Comparison of ENCODE assay signal across 23 cellular contexts in the genomic region with DNA sequence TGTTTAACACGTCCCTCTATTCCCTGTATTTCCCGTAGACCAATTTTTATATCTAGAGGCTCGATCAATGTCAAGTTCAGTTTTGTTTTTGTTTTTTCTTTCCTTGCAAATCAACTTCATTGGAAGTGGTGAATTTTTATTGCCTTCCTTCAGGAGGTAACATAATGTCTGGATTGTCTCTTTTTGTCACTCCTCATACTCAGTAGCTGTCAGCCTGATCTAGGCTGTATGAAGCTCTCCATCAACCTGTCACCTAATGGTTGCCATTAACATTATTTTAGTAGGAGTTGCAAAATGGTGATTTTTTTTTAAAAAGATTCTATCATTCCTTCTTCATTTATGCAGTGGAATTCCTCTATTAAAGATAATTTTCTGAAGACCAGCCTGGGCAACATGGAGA.
"Had no signal": no experiment of that assay in that cellular context is flagged by ENCODE, and none has a peak within 500 bp of the region (broad histone marks: within the 10 kb centered on the region; RNA-seq: fewer than 3 reads in every experiment).

No MANE protein-coding gene starts in this region.

- H3K36me3 ChIP-seq: stomach, suprapubic skin, thoracic aorta, thyroid gland, tibial artery, tibial nerve, transverse colon, upper lobe of left lung, upper lobe of right lung, uterus, vagina had no signal

- H3K27me3 ChIP-seq: stomach, suprapubic skin, testis, thyroid gland, tibial artery, tibial nerve, transverse colon, upper lobe of left lung, upper lobe of right lung, uterus, vagina had no signal

- H3K4me3 ChIP-seq: stomach, suprapubic skin, testis, thoracic aorta, thyroid gland, tibial artery, tibial nerve, transverse colon, upper lobe of left lung, upper lobe of right lung, uterus, vagina had no signal

- H3K27ac ChIP-seq: stomach, suprapubic skin, testis, thoracic aorta, thyroid gland, tibial artery, tibial nerve, transverse colon, upper lobe of left lung, upper lobe of right lung, uterus, vagina had no signal

- H3K9me3 ChIP-seq: stomach, suprapubic skin, testis, thoracic aorta, thyroid gland, tibial artery, tibial nerve, transverse colon, upper lobe of left lung, upper lobe of right lung, uterus, vagina had no signal

- DNase-seq: stimulated activated CD4-positive, alpha-beta T cell treated with anti-CD3 and anti-CD28 coated beads, Interleukin-2, amount 100 ng/mL, for 48 hours; stimulated activated CD4-positive, alpha-beta T cell treated with anti-CD3 and anti-CD28 coated beads, Interleukin-4, amount 100 ng/mL, for 1 hour; stimulated activated CD4-positive, alpha-beta T cell treated with anti-CD3 and anti-CD28 coated beads, Interleukin-4, amount 100 ng/mL, for 24 hours; stimulated activated CD4-positive, alpha-beta T cell treated with anti-CD3 and anti-CD28 coated beads, Interleukin-4, amount 100 ng/mL, for 4 hours; stimulated activated CD8-positive, alpha-beta memory T cell treated with anti-CD3 and anti-CD28 coated beads, Interleukin-4, amount 100 ng/mL, for 48 hours; stimulated activated naive B cell treated with anti-CD40 and anti-IgM and Interleukin-4, amounts not matched to agents 10 μg/mL and 1 μg/mL and 100 μg/mL, for 72 hours; stimulated activated naive CD4-positive, alpha-beta T cell; stimulated activated naive CD4-positive, alpha-beta T cell treated with Interleukin-2 at 50 U/mL for 16 hours; stimulated activated naive CD8-positive, alpha-beta T cell treated with anti-CD3 and anti-CD28 coated beads, Interleukin-15, amount 100 ng/mL, for 72 hours; stimulated activated naive CD8-positive, alpha-beta T cell treated with anti-CD3 and anti-CD28 coated beads, Interleukin-15, Interleukin-2, amounts not matched to agents 100 U/mL and 50 U/mL, for 24 hours; stomach; substantia nigra; testis; thyroid gland; tibial artery; transverse colon; upper lobe of left lung; uterus had no signal
